9 cellular contexts compared by ENCODE assay signal in genomic region chr3:125374501-125374995, GRCh38. TPM values are rescaled to one million over a fixed set of nuclear protein-coding genes. Genes with fewer than 3 reads are reported as not detected.
DNase-seq lines count a peak whose midpoint lies in the region; ATAC-seq, FAIRE-seq and TF ChIP-seq lines count a peak whose summit lies in the region.
"Had no signal": no experiment of that assay in that cellular context is flagged by ENCODE, and none has a peak within 500 bp of the region (broad histone marks: within the 10 kb centered on the region; RNA-seq: fewer than 3 reads in every experiment).

No MANE protein-coding gene starts in this region.

- peak overlapping the region; percentile 95 for H3K9ac ChIP-seq in neural cell (ENCODE audit: low read length)

- H3K27ac ChIP-seq in neural cell (ENCODE audit: low read length) (peak overlapping the region; percentile 93), upper lobe of left lung (peak overlapping the region; percentile 91 to 99 (median 94))

- no peaks in the 10 kb centered on the region for H3K9me3 ChIP-seq in neural cell (ENCODE audit: low read length)
- no peaks in the 10 kb centered on the region for H3K9me3 ChIP-seq in upper lobe of left lung

- H3K4me1 ChIP-seq in upper lobe of left lung = peaks cover 16 to 46% (median 22%) of the 10 kb centered on the region in 4 donors

- FAIRE-seq in frontal cortex (lab: Jason Lieb, UNC) = no peak
- FAIRE-seq: A204.1 had no signal

- no peak for TF ChIP-seq EP300 in neural cell (conservative IDR thresholded peaks at IDR 0.05; ENCODE audit: poor library complexity, severe bottlenecking)
- TF ChIP-seq EP300 in upper lobe of left lung (IDR thresholded peaks at IDR 0.05) = no peak

- H4K20me1 ChIP-seq in neural cell (ENCODE audit: insufficient read depth) = peaks cover 3% of the 10 kb centered on the region

- H3K79me2 ChIP-seq in neural cell (replicated peaks; ENCODE audit: insufficient read depth, low read length) = peaks cover 48% of the 10 kb centered on the region

- H3K36me3 ChIP-seq in neural cell (ENCODE audit: insufficient read depth, low read length) (no peaks in the 10 kb centered on the region), upper lobe of left lung (no peaks in the 10 kb centered on the region)

- ATAC-seq in HG02759 (IDR thresholded peaks at IDR 0.05; ENCODE audit: unreplicated experiment) (peak; percentile 29), upper lobe of left lung (ENCODE audit: low FRiP score in 2 of 2) (peak; percentile 62 to 72)

- DNase-seq in DMS 273 (lab: John Stamatoyannopoulos, UW; ENCODE audit: unreplicated experiment) (peak; percentile 84), DMS 273 treated with DMSO at 0.1 percent for 48 hours (lab: John Stamatoyannopoulos, UW) (no peak), NCI-H526 treated with DMSO at 0.1 percent for 48 hours (lab: John Stamatoyannopoulos, UW) (peak; percentile 18), activated gamma-delta T cell treated with Interleukin-2 at 50 U/mL for 16 hours (peak; percentile 36), frontal cortex (ENCODE audit: low spot score in 2 of 2) (peak; percentile 58 to 61), upper lobe of left lung (peak in 1 of 2 donors; percentile 44)

- peak overlapping the region; percentile 65 for H2AFZ ChIP-seq in neural cell (ENCODE audit: low read depth, low read length)

- peaks cover 8% of the 10 kb centered on the region for H3F3A ChIP-seq in neural cell (ENCODE audit: insufficient read depth, low read length, poor library complexity, severe bottlenecking)

- peak overlapping the region; percentile 99 for H3K4me2 ChIP-seq in neural cell (ENCODE audit: low read length)

- 1% methylated on average over 17 to 26 of the region's 26 CpGs for WGBS in upper lobe of left lung, 2 donors

- TF ChIP-seq RAD21 in neural cell (conservative IDR thresholded peaks at IDR 0.05) = peak; percentile 33

- no peaks in the 10 kb centered on the region for H3K9me2 ChIP-seq in neural cell (ENCODE audit: insufficient read depth, low read length)

- no peak for TF ChIP-seq POLR2A in upper lobe of left lung (IDR thresholded peaks at IDR 0.05)

- no peaks in the 10 kb centered on the region for H3K27me3 ChIP-seq in neural cell (ENCODE audit: insufficient read depth, low read depth, low read length)
- H3K27me3 ChIP-seq in upper lobe of left lung = no peaks in the 10 kb centered on the region

- TF ChIP-seq CTCF in neural cell (IDR thresholded peaks at IDR 0.05; ENCODE audit: poor library complexity, severe bottlenecking) (no peak), upper lobe of left lung (IDR thresholded peaks at IDR 0.05) (no peak)

- H3K4me3 ChIP-seq in neural cell (ENCODE audit: low read length) = peak overlapping the region; percentile 85
- H3K4me3 ChIP-seq in upper lobe of left lung = peak overlapping the region; percentile 81 to 98 (median 88)

TF ChIP-seq in neural cell, 6 proteins besides CTCF, POLR2A, EP300 and RAD21:
- TF ChIP-seq TAF1 (IDR thresholded peaks at IDR 0.05; ENCODE audit: low read depth) (no peak), EZH2 (IDR thresholded peaks at IDR 0.05; ENCODE audit: borderline replicate concordance, insufficient read depth, low read length, poor library complexity, severe bottlenecking) (no peak), REST (IDR thresholded peaks at IDR 0.05; ENCODE audit: borderline replicate concordance) (peak; percentile 89), SMC3 (conservative IDR thresholded peaks at IDR 0.05; ENCODE audit: poor library complexity) (no peak), MXI1 (conservative IDR thresholded peaks at IDR 0.05; ENCODE audit: poor library complexity, severe bottlenecking) (peak; percentile 0), POLR2AphosphoS5 (IDR thresholded peaks at IDR 0.05) (peak; percentile 67)
TF ChIP-seq in neural cell: peak in this region for 3.

RNA-seq across cellular contexts. Expression of gene ZNF148, which starts 0.6 kb away (rescaled TPM):
- total RNA-seq in frontal cortex (106 TPM), upper lobe of left lung (10 to 100 TPM; 24.5 to 42.9 (median 32.8) TPM)
- 16.2 and 16.9 TPM in 2 replicates for polyA plus RNA-seq in neural cell
- polyA minus RNA-seq in neural cell = 86.7 and 95.7 TPM in 2 replicates
